Comparison of ENCODE assay signal across 8 cellular contexts in genomic region chr2:24046930-24047702, GRCh38. TPM values are rescaled to one million over a fixed set of nuclear protein-coding genes. Genes with fewer than 3 reads are reported as not detected.
A peak's percentile ranks its signal among the peaks of the same experiment; 100 is the strongest.
DNase-seq lines count a peak whose midpoint lies in the region; ATAC-seq and TF ChIP-seq lines count a peak whose summit lies in the region.

WDCP (minus strand) TSS chr2:24047391; CDS start chr2:24039494, 7,897 bp downstream.

- H3K27me3 ChIP-seq in GM06990 (replicated peaks; ENCODE audit: control insufficient read depth, insufficient read depth, low read length) = no peaks in the 10 kb centered on the region
- H3K27me3 ChIP-seq in thoracic aorta (replicated peaks; ENCODE audit: insufficient read depth) = no peaks in the 10 kb centered on the region

- peaks cover 4% of the 10 kb centered on the region for H3K36me3 Mint-ChIP-seq in activated naive CD4-positive, alpha-beta T cell treated with anti-CD3 and anti-CD28 coated beads, Interleukin-2, amount 50 U/mL, for 24 hours

- peak within 1 kb of the TSS; percentile 82 for H3K27ac Mint-ChIP-seq in activated naive CD4-positive, alpha-beta T cell treated with anti-CD3 and anti-CD28 coated beads, Interleukin-2, amount 50 U/mL, for 24 hours

- peak; percentile 98 for ATAC-seq in HG02588 (IDR thresholded peaks at IDR 0.05; ENCODE audit: unreplicated experiment)
- peak; percentile 96 for ATAC-seq in SK-N-SH treated with all-trans-retinoic acid at 6 μM for 48 hours
- ATAC-seq in omental fat pad (ENCODE audit: low FRiP score) = peak; percentile 99
- ATAC-seq in thoracic aorta (ENCODE audit: insufficient number of reproducible peaks, low FRiP score, low read depth) = peak; percentile 99

- H3K36me3 ChIP-seq in GM06990 (ENCODE audit: control insufficient read depth, insufficient read depth, low read length) = no peaks in the 10 kb centered on the region
- H3K36me3 ChIP-seq in thoracic aorta = no peaks in the 10 kb centered on the region

- peak within 1 kb of the TSS; percentile 77 for H3K27ac ChIP-seq in thoracic aorta

- no peaks in the 10 kb centered on the region for H3K9me3 Mint-ChIP-seq in activated naive CD4-positive, alpha-beta T cell treated with anti-CD3 and anti-CD28 coated beads, Interleukin-2, amount 50 U/mL, for 24 hours

- H3K4me3 Mint-ChIP-seq in activated naive CD4-positive, alpha-beta T cell treated with anti-CD3 and anti-CD28 coated beads, Interleukin-2, amount 50 U/mL, for 24 hours = peak within 1 kb of the TSS; percentile 96

- peak; percentile 87 for DNase-seq in GM06990 (ENCODE audit: extremely low read depth, insufficient read length)
- DNase-seq in NCI-H1092 (lab: John Stamatoyannopoulos, UW) = peak; percentile 93
- DNase-seq in glomerular visceral epithelial cell (ENCODE audit: extremely low spot score) = peak; percentile 97
- peak; percentile 83 for DNase-seq in omental fat pad (ENCODE audit: low spot score)
- peak; percentile 95 for DNase-seq in thoracic aorta (ENCODE audit: low spot score)

- peak within 1 kb of the TSS; percentile 80 for H3K4me3 ChIP-seq in GM06990 (replicated peaks; ENCODE audit: low read depth, low read length)
- peak within 1 kb of the TSS; percentile 93 for H3K4me3 ChIP-seq in thoracic aorta

- no peak for TF ChIP-seq CTCF in GM06990 (IDR thresholded peaks at IDR 0.05; ENCODE audit: insufficient read depth, low read length, poor library complexity, severe bottlenecking)
- TF ChIP-seq CTCF in omental fat pad (IDR thresholded peaks at IDR 0.05) = no peak
- TF ChIP-seq CTCF in thoracic aorta (IDR thresholded peaks at IDR 0.05) = no peak

- H3K9me3 ChIP-seq in thoracic aorta = no peaks in the 10 kb centered on the region

- peaks cover 35% of the 10 kb centered on the region for H3K4me1 Mint-ChIP-seq in activated naive CD4-positive, alpha-beta T cell treated with anti-CD3 and anti-CD28 coated beads, Interleukin-2, amount 50 U/mL, for 24 hours

- H3K4me1 ChIP-seq in thoracic aorta (ENCODE audit: control insufficient read depth in 1 of 2, low read depth in 2 of 2) = peaks cover 12 to 25% of the 10 kb centered on the region in 2 donors

- H3K27me3 Mint-ChIP-seq in activated naive CD4-positive, alpha-beta T cell treated with anti-CD3 and anti-CD28 coated beads, Interleukin-2, amount 50 U/mL, for 24 hours = peaks cover 5% of the 10 kb centered on the region

TF ChIP-seq in SK-N-SH treated with all-trans-retinoic acid at 6 μM for 48 hours, 23 proteins besides CTCF, POLR2A, EP300 and RAD21:
- no peak for TF ChIP-seq TCF4 (CRISPR knock-in tag; IDR thresholded peaks at IDR 0.05; ENCODE audit: borderline replicate concordance)
- TF ChIP-seq ESRRG (CRISPR knock-in tag; IDR thresholded peaks at IDR 0.05) = no peak
- TF ChIP-seq ZFP30 (CRISPR knock-in tag; IDR thresholded peaks at IDR 0.05) = no peak
- no peak for TF ChIP-seq ZNF565 (CRISPR knock-in tag; conservative IDR thresholded peaks at IDR 0.05; ENCODE audit: low read depth)
- TF ChIP-seq RARB (CRISPR knock-in tag; IDR thresholded peaks at IDR 0.05) = no peak
- no peak for TF ChIP-seq GLIS3 (CRISPR knock-in tag; IDR thresholded peaks at IDR 0.05)
- no peak for TF ChIP-seq BACH2 (CRISPR knock-in tag; IDR thresholded peaks at IDR 0.05; ENCODE audit: borderline replicate concordance)
- TF ChIP-seq SNAI2 (CRISPR knock-in tag; IDR thresholded peaks at IDR 0.05) = no peak
- no peak for TF ChIP-seq POU6F1 (CRISPR knock-in tag; IDR thresholded peaks at IDR 0.05; ENCODE audit: borderline replicate concordance, low read depth)
- no peak for TF ChIP-seq ZNF8 (CRISPR knock-in tag; IDR thresholded peaks at IDR 0.05)
- TF ChIP-seq, protein P1, sequence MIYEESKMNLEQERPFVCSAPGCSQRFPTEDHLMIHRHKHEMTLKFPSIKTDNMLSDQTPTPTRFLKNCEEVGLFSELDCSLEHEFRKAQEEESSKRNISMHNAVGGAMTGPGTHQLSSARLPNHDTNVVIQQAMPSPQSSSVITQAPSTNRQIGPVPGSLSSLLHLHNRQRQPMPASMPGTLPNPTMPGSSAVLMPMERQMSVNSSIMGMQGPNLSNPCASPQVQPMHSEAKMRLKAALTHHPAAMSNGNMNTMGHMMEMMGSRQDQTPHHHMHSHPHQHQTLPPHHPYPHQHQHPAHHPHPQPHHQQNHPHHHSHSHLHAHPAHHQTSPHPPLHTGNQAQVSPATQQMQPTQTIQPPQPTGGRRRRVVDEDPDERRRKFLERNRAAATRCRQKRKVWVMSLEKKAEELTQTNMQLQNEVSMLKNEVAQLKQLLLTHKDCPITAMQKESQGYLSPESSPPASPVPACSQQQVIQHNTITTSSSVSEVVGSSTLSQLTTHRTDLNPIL (CRISPR knock-in tag; IDR thresholded peaks at IDR 0.05; ENCODE audit: low read depth) = no peak
- TF ChIP-seq ZNF70 (CRISPR knock-in tag; IDR thresholded peaks at IDR 0.05) = no peak
- TF ChIP-seq CSRNP3 (CRISPR knock-in tag; IDR thresholded peaks at IDR 0.05) = no peak
- TF ChIP-seq ZFP3 (CRISPR knock-in tag; IDR thresholded peaks at IDR 0.05) = no peak
- TF ChIP-seq, protein P2, sequence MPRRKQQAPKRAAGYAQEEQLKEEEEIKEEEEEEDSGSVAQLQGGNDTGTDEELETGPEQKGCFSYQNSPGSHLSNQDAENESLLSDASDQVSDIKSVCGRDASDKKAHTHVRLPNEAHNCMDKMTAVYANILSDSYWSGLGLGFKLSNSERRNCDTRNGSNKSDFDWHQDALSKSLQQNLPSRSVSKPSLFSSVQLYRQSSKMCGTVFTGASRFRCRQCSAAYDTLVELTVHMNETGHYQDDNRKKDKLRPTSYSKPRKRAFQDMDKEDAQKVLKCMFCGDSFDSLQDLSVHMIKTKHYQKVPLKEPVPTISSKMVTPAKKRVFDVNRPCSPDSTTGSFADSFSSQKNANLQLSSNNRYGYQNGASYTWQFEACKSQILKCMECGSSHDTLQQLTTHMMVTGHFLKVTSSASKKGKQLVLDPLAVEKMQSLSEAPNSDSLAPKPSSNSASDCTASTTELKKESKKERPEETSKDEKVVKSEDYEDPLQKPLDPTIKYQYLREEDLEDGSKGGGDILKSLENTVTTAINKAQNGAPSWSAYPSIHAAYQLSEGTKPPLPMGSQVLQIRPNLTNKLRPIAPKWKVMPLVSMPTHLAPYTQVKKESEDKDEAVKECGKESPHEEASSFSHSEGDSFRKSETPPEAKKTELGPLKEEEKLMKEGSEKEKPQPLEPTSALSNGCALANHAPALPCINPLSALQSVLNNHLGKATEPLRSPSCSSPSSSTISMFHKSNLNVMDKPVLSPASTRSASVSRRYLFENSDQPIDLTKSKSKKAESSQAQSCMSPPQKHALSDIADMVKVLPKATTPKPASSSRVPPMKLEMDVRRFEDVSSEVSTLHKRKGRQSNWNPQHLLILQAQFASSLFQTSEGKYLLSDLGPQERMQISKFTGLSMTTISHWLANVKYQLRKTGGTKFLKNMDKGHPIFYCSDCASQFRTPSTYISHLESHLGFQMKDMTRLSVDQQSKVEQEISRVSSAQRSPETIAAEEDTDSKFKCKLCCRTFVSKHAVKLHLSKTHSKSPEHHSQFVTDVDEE (CRISPR knock-in tag; IDR thresholded peaks at IDR 0.05) = no peak
- TF ChIP-seq CSDC2 (CRISPR knock-in tag; IDR thresholded peaks at IDR 0.05) = no peak
- TF ChIP-seq ARNTL (CRISPR knock-in tag; IDR thresholded peaks at IDR 0.05; ENCODE audit: borderline replicate concordance, low read depth) = no peak

RNA-seq across cellular contexts. Expression of gene WDCP, which starts in this region (rescaled TPM):
- 1 to 10 TPM; 3.7 to 7.2 (median 4.1) TPM for total RNA-seq in omental fat pad
- 10 to 100 TPM in 1 of 2 donors, 1 to 10 TPM in 1; 8.0 to 21.3 TPM for total RNA-seq in thoracic aorta

Comparison
In these comparisons a context has a peak if more than half of its experiments do, and no peak if none do; other contexts are left out.
1. Peak in every context shown above with its lines: DNase-seq, ATAC-seq, H3K4me3 ChIP-seq and H3K27ac ChIP-seq.